ENCODE assay signal across 18 cellular contexts in the genomic region with DNA sequence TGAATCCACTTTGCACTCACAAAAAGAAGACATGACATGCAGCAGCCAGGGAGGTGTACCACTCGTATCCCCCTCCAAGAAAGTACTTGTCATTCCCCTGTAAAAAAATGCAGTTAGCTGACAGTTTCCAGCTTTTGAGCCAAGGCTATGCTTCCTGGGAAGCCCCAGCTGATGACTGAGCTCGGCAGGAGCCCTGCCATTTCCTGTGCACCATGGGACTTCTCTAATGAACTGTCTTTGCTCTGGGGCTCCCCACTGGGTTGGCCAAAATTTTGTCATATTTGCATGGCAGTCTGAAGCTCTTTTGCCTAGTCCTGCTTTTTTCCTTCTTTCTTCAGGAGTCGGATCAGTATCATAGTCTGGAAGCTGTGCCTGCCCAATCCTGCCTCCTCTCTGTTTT.
DNase-seq lines count a peak whose midpoint lies in the region; FAIRE-seq and TF ChIP-seq lines count a peak whose summit lies in the region.
"Had no signal": no experiment of that assay in that cellular context is flagged by ENCODE, and none has a peak within 500 bp of the region (broad histone marks: within the 10 kb centered on the region; RNA-seq: fewer than 3 reads in every experiment).

No MANE protein-coding gene starts in this region.

- no peak overlapping the region for H3K27ac Mint-ChIP-seq in Calu3 (ENCODE audit: unreplicated experiment)
- H3K27ac Mint-ChIP-seq in nephron, result peak overlapping the region; percentile 36 to 91 (median 82)
- H3K27ac Mint-ChIP-seq: activated naive CD8-positive, alpha-beta T cell treated with anti-CD3 and anti-CD28 coated beads for 36 hours; HFFc6; neural progenitor cell had no signal

- H3K4me1 Mint-ChIP-seq in Calu3 (ENCODE audit: low read depth, unreplicated experiment) (peaks cover 25% of the 10 kb centered on the region), nephron (peaks cover 27% of the 10 kb centered on the region)
- H3K4me1 Mint-ChIP-seq: activated naive CD8-positive, alpha-beta T cell treated with anti-CD3 and anti-CD28 coated beads for 36 hours had no signal

- DNase-seq in Calu3, result no peak
- DNase-seq in RCC 7860 (ENCODE audit: low spot score), result peak; percentile 10
- peak; percentile 11 for DNase-seq in glomerular visceral epithelial cell (ENCODE audit: extremely low spot score)
- DNase-seq in stimulated activated CD8-positive, alpha-beta memory T cell treated with anti-CD3 and anti-CD28 coated beads, Interleukin-4, amount 100 ng/mL, for 48 hours, result no peak
- DNase-seq in foreskin fibroblast, result no peak
- DNase-seq in activated CD4-positive, CD25-positive, alpha-beta regulatory T cell treated with anti-CD3 and anti-CD28 coated beads, Interleukin-2, amount 50 U/mL, for 72 hours, result no peak
- DNase-seq in NCI-H524 (lab: John Stamatoyannopoulos, UW), result no peak
- DNase-seq: activated CD4-positive, alpha-beta T cell treated with anti-CD3 and anti-CD28 coated beads, Interleukin-2, amount 50 U/mL, for 48 hours; activated naive CD8-positive, alpha-beta T cell treated with anti-CD3 and anti-CD28 coated beads for 36 hours; AML-193; HFFc6; NCI-H1930; NCI-H510A treated with DMSO at 0.1 percent for 48 hours had no signal

- no TSS peak for BruUV-seq in Calu3 (replicated peaks; lab: Mats Ljungman, UMichigan)

- intact Hi-C loops in Calu3 (cut with micrococcal nuclease; ENCODE audit: unreplicated experiment), result no loop called here

- H3K36me3 Mint-ChIP-seq in Calu3 (ENCODE audit: insufficient read depth, unreplicated experiment) (no peaks in the 10 kb centered on the region), nephron (ENCODE audit: low read depth) (no peaks in the 10 kb centered on the region)
- H3K36me3 Mint-ChIP-seq: activated naive CD8-positive, alpha-beta T cell treated with anti-CD3 and anti-CD28 coated beads for 36 hours; neural progenitor cell had no signal

- TF ChIP-seq CTCF in Calu3 (IDR thresholded peaks at IDR 0.05; ENCODE audit: unreplicated experiment), result no peak
- TF ChIP-seq CTCF in nephron (IDR thresholded peaks at IDR 0.05; ENCODE audit: unreplicated experiment in 3 of 3), result no peak
- no peak for TF ChIP-seq CTCF in foreskin fibroblast (IDR thresholded peaks at IDR 0.05; ENCODE audit: low read depth, low read length)

- CTCF ChIA-PET in Calu3 (lab: Charles Lee), result no interaction called here

- H3K27me3 Mint-ChIP-seq in Calu3 (ENCODE audit: unreplicated experiment) (no peaks in the 10 kb centered on the region), nephron (ENCODE audit: low read depth) (no peaks in the 10 kb centered on the region)
- H3K27me3 Mint-ChIP-seq: activated naive CD8-positive, alpha-beta T cell treated with anti-CD3 and anti-CD28 coated beads for 36 hours had no signal

- H3K9me3 Mint-ChIP-seq in Calu3 (ENCODE audit: low read depth, unreplicated experiment) (peaks cover 4% of the 10 kb centered on the region), nephron (peaks cover 2% of the 10 kb centered on the region)
- H3K9me3 Mint-ChIP-seq: activated naive CD8-positive, alpha-beta T cell treated with anti-CD3 and anti-CD28 coated beads for 36 hours; HFFc6 had no signal

- H3K4me3 Mint-ChIP-seq in Calu3 (ENCODE audit: low read depth, unreplicated experiment) (peak overlapping the region; percentile 43), nephron (peak overlapping the region in 1 of 3 experiments; percentile 35)
- H3K4me3 Mint-ChIP-seq: activated naive CD8-positive, alpha-beta T cell treated with anti-CD3 and anti-CD28 coated beads for 36 hours; HFFc6; neural progenitor cell had no signal

- no peak for FAIRE-seq in RCC 7860 (lab: Jason Lieb, UNC)
- FAIRE-seq: GM18507, TTC549 had no signal

- no peak overlapping the region for H3K4me3 ChIP-seq in foreskin fibroblast (ENCODE audit: low read depth in 1 of 2, low read length in 2 of 2)
- H3K4me3 ChIP-seq: cardiac muscle cell, neural progenitor cell had no signal

Comparison
In these comparisons a context has a peak if more than half of its experiments do, and no peak if none do; other contexts are left out.
1. DNase-seq: peak in RCC 7860 (single experiment) and glomerular visceral epithelial cell (single experiment); none in Calu3 (single experiment), stimulated activated CD8-positive, alpha-beta memory T cell treated with anti-CD3 and anti-CD28 coated beads, Interleukin-4, amount 100 ng/mL, for 48 hours (single experiment), foreskin fibroblast (0 of 2), activated CD4-positive, CD25-positive, alpha-beta regulatory T cell treated with anti-CD3 and anti-CD28 coated beads, Interleukin-2, amount 50 U/mL, for 72 hours (single experiment) and NCI-H524 (0 of 2).